ENCODE assay signal across 8 cellular contexts in the genomic region with DNA sequence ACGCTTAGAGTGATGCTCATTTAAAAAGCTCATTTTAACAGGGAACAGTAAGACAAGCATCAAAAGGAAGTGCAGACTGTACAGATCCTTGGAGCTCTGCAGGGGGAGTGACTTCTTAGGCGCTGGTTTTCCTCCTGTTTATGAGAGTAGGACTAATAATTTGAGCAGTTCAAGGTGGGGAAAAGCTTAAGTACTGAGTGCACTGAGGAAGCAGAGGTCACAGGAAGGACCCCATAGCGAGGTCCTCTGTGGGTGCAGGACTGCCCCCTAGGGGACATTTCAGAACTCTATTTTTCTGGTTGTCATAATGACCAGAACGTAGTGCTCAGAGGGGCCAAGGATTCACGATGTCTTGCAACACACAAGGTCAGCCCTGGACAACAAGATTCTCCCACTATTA.
DNase-seq lines count a peak whose midpoint lies in the region; ATAC-seq and TF ChIP-seq lines count a peak whose summit lies in the region.

No MANE protein-coding gene starts in this region.

- CTCF ChIA-PET in GM10248 (lab: Yijun Ruan, JAX) = interaction anchor here (0.6 to 1.4 kb wide), 18 partner anchors 10 to 224 kb away, joined by 3 to 13 read pairs (median 4); no protein-coding TSS in a partner anchor

- H3K9me3 ChIP-seq in lower lobe of right lung = no peaks in the 10 kb centered on the region

- intact Hi-C loops in lower lobe of right lung (cut with DNase I) = no loop called here

- DNase-seq in AG20443 (ENCODE audit: low spot score) (peak; percentile 28), GM10248 (ENCODE audit: extremely low spot score) (peak; percentile 44), NCI-H748 (lab: John Stamatoyannopoulos, UW; ENCODE audit: unreplicated experiment) (peak; percentile 62), cerebellar cortex (ENCODE audit: low spot score) (peak; percentile 33), lower lobe of right lung (no peak), epidermal melanocyte (ENCODE audit: insufficient read length, low spot score) (no peak)

- ATAC-seq in lower lobe of right lung (peak in 1 of 2 donors; percentile 50), HG02852 (IDR thresholded peaks at IDR 0.05; ENCODE audit: unreplicated experiment) (no peak), HG02642 (IDR thresholded peaks at IDR 0.05; ENCODE audit: poor library complexity, unreplicated experiment) (no peak)

- H3K27ac ChIP-seq in lower lobe of right lung = no peak overlapping the region

- H3K4me1 ChIP-seq in lower lobe of right lung = peaks cover 8% of the 10 kb centered on the region

- H3K36me3 ChIP-seq in lower lobe of right lung = no peaks in the 10 kb centered on the region

- no peaks in the 10 kb centered on the region for H3K27me3 ChIP-seq in lower lobe of right lung (ENCODE audit: low read depth)

- H3K4me3 ChIP-seq in lower lobe of right lung = no peak overlapping the region

- TF ChIP-seq CTCF in GM10248 (IDR thresholded peaks at IDR 0.05; ENCODE audit: control extremely low read depth, extremely low read depth, low read depth, missing control alignments) (peak; percentile 51), lower lobe of right lung (IDR thresholded peaks at IDR 0.05) (peak; percentile 56)

- POLR2A ChIA-PET in GM10248 (lab: Yijun Ruan, JAX) = no interaction called here

Comparison
In these comparisons a context has a peak if more than half of its experiments do, and no peak if none do; other contexts are left out.
1. DNase-seq: peak in AG20443 (single experiment), GM10248 (single experiment), NCI-H748 (single experiment) and cerebellar cortex (single experiment); none in lower lobe of right lung (single experiment) and epidermal melanocyte (single experiment).